Comparison of ENCODE assay signal across 9 cellular contexts in the genomic region with DNA sequence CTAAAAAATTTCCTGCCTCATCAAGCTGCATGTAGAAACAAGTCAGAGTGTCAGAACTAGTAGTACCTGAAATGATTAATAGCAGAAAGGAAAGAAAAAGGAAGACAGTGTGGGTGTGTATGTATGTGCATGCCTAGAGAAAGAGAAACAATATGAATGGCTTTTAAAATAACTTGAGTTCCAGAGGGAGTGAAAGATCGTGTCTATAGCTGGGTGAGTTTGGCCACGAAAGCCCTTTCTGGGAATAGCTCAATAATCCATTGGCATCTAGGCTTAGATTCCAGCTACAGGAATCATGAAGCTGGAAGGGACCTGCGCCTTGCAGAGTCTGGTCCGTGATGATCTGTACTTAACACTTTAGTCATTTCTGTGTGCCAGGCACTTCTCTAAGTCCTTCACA.
DNase-seq lines count a peak whose midpoint lies in the region; ATAC-seq and TF ChIP-seq lines count a peak whose summit lies in the region.
"Had no signal": no experiment of that assay in that cellular context is flagged by ENCODE, and none has a peak within 500 bp of the region (broad histone marks: within the 10 kb centered on the region; RNA-seq: fewer than 3 reads in every experiment).

No MANE protein-coding gene starts in this region.

- H3K27ac ChIP-seq in esophagus (ENCODE audit: low read depth in 2 of 2, low read length in 1 of 2) (peak overlapping the region; percentile 85 to 92), upper lobe of right lung (no peak overlapping the region), coronary artery (no peak overlapping the region)

- H3K4me1 ChIP-seq in esophagus (ENCODE audit: control insufficient read depth in 2 of 2, insufficient read depth in 2 of 2, low read length in 1 of 2) (no peaks in the 10 kb centered on the region), upper lobe of right lung (peaks cover 12% of the 10 kb centered on the region)

- no peaks in the 10 kb centered on the region for H3K27me3 ChIP-seq in esophagus (ENCODE audit: control insufficient read depth in 1 of 2, insufficient read depth in 2 of 2, low read length in 2 of 2)
- no peaks in the 10 kb centered on the region for H3K27me3 ChIP-seq in upper lobe of right lung

- intact Hi-C loops in upper lobe of right lung (cut with DNase I) = no loop called here

- H3K9me3 ChIP-seq in esophagus (ENCODE audit: control insufficient read depth in 2 of 2, insufficient read depth in 1 of 2, low read depth in 1 of 2, low read length in 1 of 2) = no peaks in the 10 kb centered on the region
- H3K9me3 ChIP-seq in upper lobe of right lung = no peaks in the 10 kb centered on the region

- peak; percentile 41 for DNase-seq in AG09309 (ENCODE audit: low read depth)
- no peak for DNase-seq in upper lobe of right lung
- DNase-seq in coronary artery (ENCODE audit: low spot score) = no peak
- DNase-seq in NCI-H446 treated with DMSO at 0.1 percent for 48 hours (lab: John Stamatoyannopoulos, UW) = no peak
- no peak for DNase-seq in stimulated activated naive CD4-positive, alpha-beta T cell treated with Interleukin-2 at 50 U/mL for 16 hours (lab: John Stamatoyannopoulos, UW)
- DNase-seq: activated CD8-positive, alpha-beta memory T cell treated with anti-CD3 and anti-CD28 coated beads, Interleukin-2, amount 50 U/mL, for 4 hours had no signal

- TF ChIP-seq CTCF in AG09309 (IDR thresholded peaks at IDR 0.05; ENCODE audit: control insufficient read depth, insufficient read depth, low read depth, low read length, missing control alignments) (no peak), upper lobe of right lung (IDR thresholded peaks at IDR 0.05) (no peak), coronary artery (IDR thresholded peaks at IDR 0.05) (no peak)

- H3K4me3 ChIP-seq in AG09309 (ENCODE audit: control insufficient read depth, low read depth, low read length) (no peak overlapping the region), esophagus (ENCODE audit: low read depth in 1 of 2, low read length in 2 of 2) (peak overlapping the region in 1 of 2 donors; percentile 48), upper lobe of right lung (no peak overlapping the region), coronary artery (no peak overlapping the region)

- WGBS in esophagus, 2 donors = 17 to 31% methylated on average over 4 of the region's 4 CpGs

- H3K36me3 ChIP-seq in esophagus (ENCODE audit: control insufficient read depth in 2 of 2, insufficient read depth in 2 of 2, low read length in 1 of 2) (no peaks in the 10 kb centered on the region), upper lobe of right lung (no peaks in the 10 kb centered on the region)

- ATAC-seq in GM19351 (IDR thresholded peaks at IDR 0.05; ENCODE audit: unreplicated experiment) (peak; percentile 78), HG03342 (IDR thresholded peaks at IDR 0.05; ENCODE audit: unreplicated experiment) (peak; percentile 69), upper lobe of right lung (no peak)

Comparison
In these comparisons a context has a peak if more than half of its experiments do, and no peak if none do; other contexts are left out.
1. H3K27ac ChIP-seq: peak in esophagus (2 of 2); none in upper lobe of right lung (single experiment) and coronary artery (0 of 2).